ENCODE assay signal across 7 cellular contexts in the genomic region with DNA sequence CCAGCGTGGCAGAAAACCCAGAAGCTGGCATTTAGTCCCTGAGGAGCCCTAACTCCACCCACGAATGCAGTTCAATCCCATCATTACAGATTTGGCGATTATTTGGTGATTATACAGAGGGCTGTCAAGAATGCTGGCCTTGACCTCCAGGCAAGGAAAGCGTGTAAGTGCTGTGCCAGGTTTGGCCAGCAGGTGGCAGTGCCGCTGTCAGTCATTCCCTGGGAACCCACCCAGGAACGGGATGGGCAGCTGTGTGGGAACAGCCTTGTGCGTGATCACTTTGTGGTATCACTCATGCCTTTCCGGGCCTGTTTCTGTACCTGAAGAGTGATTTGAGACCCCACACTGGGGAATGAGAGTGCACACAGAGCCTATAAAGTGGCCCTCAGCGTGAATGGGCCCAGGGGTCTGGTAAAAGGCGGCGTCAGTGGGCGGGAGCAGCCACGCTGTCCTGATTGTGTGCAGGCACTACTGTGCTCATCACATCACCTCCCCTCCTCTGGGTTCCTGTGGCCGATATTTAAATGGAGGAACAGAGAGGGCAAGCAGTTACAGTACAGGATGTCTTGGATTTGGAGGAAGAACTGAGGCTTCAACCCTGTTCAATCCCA.
DNase-seq lines count a peak whose midpoint lies in the region; ATAC-seq, FAIRE-seq and TF ChIP-seq lines count a peak whose summit lies in the region.

No MANE protein-coding gene starts in this region.

- no peak overlapping the region for H3K18ac ChIP-seq in H1 (ENCODE audit: extremely low read depth, low read length)

- POLR2A ChIA-PET in H1 (lab: Charles Lee; ENCODE audit: partially characterized antibody) = no interaction called here

- H3K4me3 ChIP-seq in H1 (ENCODE audit: extremely low read depth in 1 of 4, insufficient read depth in 2 of 4, low read depth in 3 of 4, low read length in 4 of 4) = no peak overlapping the region

- H4K8ac ChIP-seq in H1 (ENCODE audit: extremely low read depth, insufficient read depth, low read length) = no peak overlapping the region

- peak; percentile 65 to 73 for TF ChIP-seq RAD21 in H1 (IDR thresholded peaks at IDR 0.05 in 1 of 2, conservative IDR thresholded peaks at IDR 0.05 in 1 of 2; ENCODE audit: low read depth in 2 of 2, low read length in 2 of 2)

- H2BK20ac ChIP-seq in H1 (ENCODE audit: low read length) = no peak overlapping the region

- no peak overlapping the region for H2BK12ac ChIP-seq in H1 (ENCODE audit: low read depth, low read length)

- H3K36me3 ChIP-seq in H1 (ENCODE audit: control insufficient read depth in 2 of 4, insufficient read depth in 4 of 4, low read length in 3 of 4) = no peaks in the 10 kb centered on the region

- H2BK15ac ChIP-seq in H1 (ENCODE audit: low read length) = no peak overlapping the region

- TF ChIP-seq POLR2A in H1 (IDR thresholded peaks at IDR 0.05; ENCODE audit: control extremely low read depth in 1 of 2, low read depth in 2 of 2, low read length in 2 of 2) = no peak

- H3K56ac ChIP-seq in H1 (replicated peaks; ENCODE audit: insufficient read length, low read depth, low read length) = no peak overlapping the region

- ATAC-seq in stimulated activated effector memory CD8-positive, alpha-beta T cell treated with anti-CD3 and anti-CD28 coated beads, Interleukin-12 subunit alpha, Interleukin-12 subunit beta, amount 100 ng/mL, for 72 hours = peak; percentile 46

- no peaks in the 10 kb centered on the region for H3K9me3 Mint-ChIP-seq in stimulated activated effector memory CD8-positive, alpha-beta T cell treated with anti-CD3 and anti-CD28 coated beads, Interleukin-12 subunit alpha, Interleukin-12 subunit beta, amount 100 ng/mL, for 72 hours

- no peak for TF ChIP-seq EP300 in H1 (IDR thresholded peaks at IDR 0.05; ENCODE audit: borderline replicate concordance in 1 of 2, low read depth in 2 of 2, low read length in 2 of 2)

- H3K79me2 ChIP-seq in H1 (ENCODE audit: control insufficient read depth in 1 of 2, insufficient read depth in 2 of 2, low read length in 2 of 2) = no peaks in the 10 kb centered on the region

- H2AK5ac ChIP-seq in H1 (ENCODE audit: low read depth, low read length) = no peak overlapping the region

- peaks cover 12% of the 10 kb centered on the region for H3K4me1 Mint-ChIP-seq in stimulated activated effector memory CD8-positive, alpha-beta T cell treated with anti-CD3 and anti-CD28 coated beads, Interleukin-12 subunit alpha, Interleukin-12 subunit beta, amount 100 ng/mL, for 72 hours

- H2BK120ac ChIP-seq in H1 (replicated peaks; ENCODE audit: low read depth, low read length) = no peak overlapping the region

- 40% methylated on average over 14 of the region's 14 CpGs; no CpG with 5 or more reads in 1 of the 2 experiments for WGBS in H1 (ENCODE audit: extremely low coverage in 1 of 2, insufficient coverage in 1 of 2, insufficient read length in 1 of 2, insufficient replicate concordance in 2 of 2, low coverage in 1 of 2, low lambda C conversion rate in 2 of 2, missing lambda C conversion rate in 1 of 2), 2 experiments

- no peak overlapping the region for H2BK5ac ChIP-seq in H1 (ENCODE audit: low read depth, low read length)

- no peaks in the 10 kb centered on the region for H3K23me2 ChIP-seq in H1 (ENCODE audit: low read depth, low read length)

- peak; percentile 98 for TF ChIP-seq CTCF in GM12873 (IDR thresholded peaks at IDR 0.05; ENCODE audit: insufficient read depth, low read depth, low read length, missing control alignments)
- peak; percentile 81 to 99 (median 99) for TF ChIP-seq CTCF in H1 (IDR thresholded peaks at IDR 0.05; ENCODE audit: control extremely low read depth in 1 of 3, insufficient read depth in 1 of 3, low read depth in 1 of 3, low read length in 3 of 3)

- H2AFZ ChIP-seq in H1 (ENCODE audit: low read length) = 0 out of 2 replicates have a peak overlapping the region, but pooled peaks have one; percentile 52

- H3K9me3 ChIP-seq in H1 (ENCODE audit: insufficient read depth in 2 of 2, low read depth in 1 of 2, low read length in 1 of 2) = no peaks in the 10 kb centered on the region

- no peak overlapping the region for H4K5ac ChIP-seq in H1 (ENCODE audit: insufficient read length, low read depth, low read length)

- CTCF ChIA-PET in H1 (lab: Charles Lee; ENCODE audit: partially characterized antibody) = interaction anchor here (0.6 to 4.0 kb wide), 28 partner anchors 8 to 836 kb away, joined by 3 to 21 read pairs (median 4); a partner anchor contains a TSS

- H4K91ac ChIP-seq in H1 (replicated peaks; ENCODE audit: insufficient read length, low read length) = no peak overlapping the region

- H3K4ac ChIP-seq in H1 (replicated peaks; ENCODE audit: insufficient read length, low read depth, low read length) = no peak overlapping the region

- H3K9ac ChIP-seq in H1 (replicated peaks in 1 of 4; ENCODE audit: extremely low read depth in 1 of 4, low read depth in 3 of 4, low read length in 3 of 4) = no peak overlapping the region

- H3K27ac ChIP-seq in H1 (ENCODE audit: low read depth, low read length) = no peak overlapping the region

- H3K27me3 ChIP-seq in H1 (replicated peaks in 1 of 4; ENCODE audit: control insufficient read depth in 3 of 4, extremely low read depth in 1 of 4, insufficient read depth in 3 of 4, low read length in 3 of 4) = no peaks in the 10 kb centered on the region

- H3K79me1 ChIP-seq in H1 (ENCODE audit: low read depth, low read length) = no peaks in the 10 kb centered on the region; the same call in 1 of the 2 replicates

- no peaks in the 10 kb centered on the region; a peak in 1 of 7 replicates for H3K4me1 ChIP-seq in H1 (replicated peaks in 1 of 4; ENCODE audit: control insufficient read depth in 3 of 4, insufficient read depth in 4 of 4, low read length in 3 of 4)

- DNase-seq in NCI-H1092 (lab: John Stamatoyannopoulos, UW) (peak; percentile 42), H1 (ENCODE audit: low read depth in 1 of 2, low spot score in 2 of 2) (peak; percentile 23 to 96), mucosa of gallbladder (ENCODE audit: low spot score) (peak; percentile 54), NCI-H146 treated with DMSO at 0.1 percent for 48 hours (lab: John Stamatoyannopoulos, UW; ENCODE audit: unreplicated experiment) (no peak)
- DNase-seq in activated CD8-positive, alpha-beta memory T cell treated with anti-CD3 and anti-CD28 coated beads for 4 hours (ENCODE audit: low read depth in 2 of 2) = peak; percentile 19 to 30
- DNase-seq in stimulated activated effector memory CD8-positive, alpha-beta T cell treated with anti-CD3 and anti-CD28 coated beads, Interleukin-12 subunit alpha, Interleukin-12 subunit beta, amount 100 ng/mL, for 72 hours (ENCODE audit: low spot score in 2 of 2) = peak; percentile 70 to 84

- H3K23ac ChIP-seq in H1 (ENCODE audit: insufficient read length) = no peak overlapping the region

- no peaks in the 10 kb centered on the region for H3K36me3 Mint-ChIP-seq in stimulated activated effector memory CD8-positive, alpha-beta T cell treated with anti-CD3 and anti-CD28 coated beads, Interleukin-12 subunit alpha, Interleukin-12 subunit beta, amount 100 ng/mL, for 72 hours

- H4K20me1 ChIP-seq in H1 (replicated peaks in 1 of 2; ENCODE audit: control insufficient read depth in 1 of 2, insufficient read depth in 2 of 2, low read length in 2 of 2) = peaks cover 0 to 2% of the 10 kb centered on the region in 2 experiments

- no peak overlapping the region for H3K27ac Mint-ChIP-seq in stimulated activated effector memory CD8-positive, alpha-beta T cell treated with anti-CD3 and anti-CD28 coated beads, Interleukin-12 subunit alpha, Interleukin-12 subunit beta, amount 100 ng/mL, for 72 hours

- 0 out of 4 replicates have a peak overlapping the region, but pooled peaks of 1 of the 2 experiments have one; percentile 25 for H3K4me2 ChIP-seq in H1 (ENCODE audit: insufficient read depth in 1 of 2, low read depth in 2 of 2, low read length in 2 of 2)

- H3K14ac ChIP-seq in H1 (ENCODE audit: insufficient read length) = no peak overlapping the region

- no peak overlapping the region for H3K4me3 Mint-ChIP-seq in stimulated activated effector memory CD8-positive, alpha-beta T cell treated with anti-CD3 and anti-CD28 coated beads, Interleukin-12 subunit alpha, Interleukin-12 subunit beta, amount 100 ng/mL, for 72 hours

- peak; percentile 89 for FAIRE-seq in H1 (lab: Jason Lieb, UNC)

TF ChIP-seq in H1, 55 proteins besides CTCF, POLR2A, EP300 and RAD21 (continues in another document):
- TF ChIP-seq FOSL1 (IDR thresholded peaks at IDR 0.05; ENCODE audit: insufficient read depth, low read depth, low read length) (no peak), SP2 (IDR thresholded peaks at IDR 0.05; ENCODE audit: low read length) (no peak), CBX8 (IDR thresholded peaks at IDR 0.05; ENCODE audit: borderline replicate concordance, low read depth, low read length) (no peak), GABPA (IDR thresholded peaks at IDR 0.05; ENCODE audit: borderline replicate concordance, insufficient read depth, low read length) (no peak), TAF7 (optimal IDR thresholded peaks at IDR 0.05; ENCODE audit: borderline replicate concordance, low read depth, low read length) (no peak), PHF8 (conservative IDR thresholded peaks at IDR 0.05; ENCODE audit: low read depth, low read length) (no peak), ASH2L (IDR thresholded peaks at IDR 0.05; ENCODE audit: low read length) (no peak)
- TF ChIP-seq, protein P1, sequence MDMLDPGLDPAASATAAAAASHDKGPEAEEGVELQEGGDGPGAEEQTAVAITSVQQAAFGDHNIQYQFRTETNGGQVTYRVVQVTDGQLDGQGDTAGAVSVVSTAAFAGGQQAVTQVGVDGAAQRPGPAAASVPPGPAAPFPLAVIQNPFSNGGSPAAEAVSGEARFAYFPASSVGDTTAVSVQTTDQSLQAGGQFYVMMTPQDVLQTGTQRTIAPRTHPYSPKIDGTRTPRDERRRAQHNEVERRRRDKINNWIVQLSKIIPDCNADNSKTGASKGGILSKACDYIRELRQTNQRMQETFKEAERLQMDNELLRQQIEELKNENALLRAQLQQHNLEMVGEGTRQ (IDR thresholded peaks at IDR 0.05; ENCODE audit: low read length) = no peak
